Comparison of ENCODE assay signal across 8 cellular contexts in the genomic region with DNA sequence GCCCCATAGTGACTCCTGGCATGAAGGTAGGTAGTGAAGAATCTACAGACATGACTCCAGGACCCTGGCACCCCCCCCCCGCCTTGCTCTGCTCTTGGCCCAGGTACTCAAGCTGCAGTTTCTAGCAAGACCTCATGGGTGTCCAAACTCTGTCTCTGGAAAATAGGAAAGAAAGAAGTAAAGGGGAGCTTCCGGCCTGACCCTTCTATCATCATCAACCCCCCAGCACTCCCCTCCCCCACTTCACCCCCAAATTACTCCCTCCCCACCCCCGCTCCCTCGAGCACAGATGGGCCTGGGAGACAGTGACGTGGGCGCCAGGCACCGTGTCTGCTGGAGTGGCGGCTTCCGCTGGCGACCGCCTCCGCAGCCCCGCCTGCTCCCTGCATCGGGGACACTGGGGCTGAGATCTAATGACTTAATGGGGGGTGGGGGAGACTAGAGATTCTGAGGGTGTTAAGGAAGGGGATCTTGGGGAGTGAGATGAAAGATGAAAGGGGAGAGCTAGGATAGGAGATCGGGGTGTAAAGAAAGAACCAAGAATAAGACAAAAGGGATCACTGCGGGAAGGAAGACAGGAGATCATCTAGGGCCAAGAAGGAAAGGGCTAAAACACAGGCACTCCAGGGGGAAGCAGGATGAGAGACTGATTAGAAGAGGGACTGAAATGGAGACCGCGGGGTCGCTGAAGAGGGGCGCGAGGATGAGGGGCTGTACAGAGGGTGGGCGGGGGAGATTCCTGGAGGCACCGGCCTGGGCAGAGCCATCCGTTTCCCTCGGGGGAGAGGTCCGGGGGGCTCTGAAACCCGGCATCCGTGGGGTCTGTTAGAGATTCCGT. TPM values are rescaled to one million over a fixed set of nuclear protein-coding genes. Genes with fewer than 3 reads are reported as not detected.
A peak's percentile ranks its signal among the peaks of the same experiment; 100 is the strongest.
DNase-seq lines count a peak whose midpoint lies in the region; ATAC-seq, FAIRE-seq and TF ChIP-seq lines count a peak whose summit lies in the region.

No MANE protein-coding gene starts in this region.

- H3K4me3 ChIP-seq in OCI-LY3 (ENCODE audit: low read length) (peak overlapping the region; percentile 88), GM12878 (peak overlapping the region; percentile 71)

- H3K4me1 Mint-ChIP-seq in immature natural killer cell, result peaks cover 17 to 21% of the 10 kb centered on the region in 2 donors

- TF ChIP-seq POLR2A in GM12878 (IDR thresholded peaks at IDR 0.05; ENCODE audit: low read depth, low read length), result no peak

- TF ChIP-seq RAD21 in GM12878 (IDR thresholded peaks at IDR 0.05; ENCODE audit: insufficient read depth, low read depth, low read length), result no peak

- H3K27ac Mint-ChIP-seq in immature natural killer cell, result peak overlapping the region; percentile 64 to 93 (median 83)

- intact Hi-C loops in GM12878 (cut with micrococcal nuclease; ENCODE audit: unreplicated experiment), result loop anchor here (5.0 kb wide), 3 partner anchors 64 to 109 kb away; partner anchors contain the start of genes PIGO and VCP

- DNase-seq in ELR (ENCODE audit: low read depth) (peak; percentile 57), GM12878 (ENCODE audit: low read depth, low spot score) (no peak), immature natural killer cell (peak in 1 of 3 donors; percentile 35), iPS-NIHi7 (ENCODE audit: extremely low spot score) (no peak), GF-D8 (lab: John Stamatoyannopoulos, UW) (no peak), NCI-H2196 treated with DMSO at 0.1 percent for 48 hours (lab: John Stamatoyannopoulos, UW; ENCODE audit: unreplicated experiment) (no peak)
- DNase-seq in stimulated activated CD4-positive, alpha-beta T cell treated with anti-CD3 and anti-CD28 coated beads, Interleukin-12 subunit alpha, Interleukin-12 subunit beta, amount 100 ng/mL, for 4 hours, result peak; percentile 47

- peaks cover 75% of the 10 kb centered on the region for H3K4me1 ChIP-seq in OCI-LY3 (ENCODE audit: low read length)
- H3K4me1 ChIP-seq in GM12878 (ENCODE audit: control insufficient read depth, insufficient read depth, low read length), result peaks cover 48% of the 10 kb centered on the region

- no peaks in the 10 kb centered on the region for H3K9me3 ChIP-seq in OCI-LY3 (ENCODE audit: insufficient read depth, low read length)
- no peaks in the 10 kb centered on the region for H3K9me3 ChIP-seq in GM12878 (replicated peaks; ENCODE audit: control insufficient read depth, insufficient read depth, low read length)

- CTCF ChIA-PET in GM12878 (lab: Yijun Ruan, JAX), result interaction anchor here (1.0 kb wide), 4 partner anchors 18 to 89 kb away, joined by 3 to 5 read pairs (median 4); no protein-coding TSS in a partner anchor

- no TSS peak for BruUV-seq in GM12878 (replicated peaks; lab: Mats Ljungman, UMichigan)

- POLR2A ChIA-PET in GM12878 (lab: Charles Lee), result interaction anchor here (0.6 to 1.2 kb wide), 2 partner anchors 25 to 34 kb away, joined by 3 read pairs; no protein-coding TSS in a partner anchor

- no peak for FAIRE-seq in GM12878 (lab: Jason Lieb, UNC)

- H3K36me3 ChIP-seq in OCI-LY3 (replicated peaks; ENCODE audit: low read depth, low read length) (peaks cover 4% of the 10 kb centered on the region), GM12878 (ENCODE audit: control insufficient read depth in 2 of 2, insufficient read depth in 2 of 2, low read length in 1 of 2) (no peaks in the 10 kb centered on the region)

- H3K27me3 ChIP-seq in OCI-LY3 (ENCODE audit: low read depth, low read length) (no peaks in the 10 kb centered on the region), GM12878 (replicated peaks in 1 of 2; ENCODE audit: control insufficient read depth in 2 of 2, insufficient read depth in 2 of 2, low read length in 1 of 2) (no peaks in the 10 kb centered on the region)

- in situ Hi-C loops in GM12878 (cut with MboI), result no loop called here

- SMC1A ChIA-PET in GM12878 (lab: Charles Lee; ENCODE audit: uncharacterized antibody, unreplicated experiment), result interaction anchor here (0.6 kb wide), 1 partner anchor 114 kb away, joined by 4 read pairs; the partner anchor contains the start of gene STOML2

- TF ChIP-seq CTCF in OCI-LY3 (IDR thresholded peaks at IDR 0.05; ENCODE audit: low read depth, low read length) (no peak), GM12878 (IDR thresholded peaks at IDR 0.05 in 2 of 3, conservative IDR thresholded peaks at IDR 0.05 in 1 of 3; ENCODE audit: control insufficient read depth in 2 of 3, extremely low read depth in 1 of 3, insufficient read depth in 1 of 3, low read depth in 3 of 3, low read length in 3 of 3) (no peak)

- H3K27ac ChIP-seq in OCI-LY3 (ENCODE audit: low read length) (peak overlapping the region; percentile 48), GM12878 (ENCODE audit: control insufficient read depth, insufficient read depth) (peak overlapping the region; percentile 79)

- peak overlapping the region; percentile 84 for H3K9ac ChIP-seq in OCI-LY3 (ENCODE audit: low read length)
- H3K9ac ChIP-seq in GM12878 (ENCODE audit: control insufficient read depth, insufficient read depth, low read length), result peak overlapping the region; percentile 72

- peaks cover 3 to 11% (median 7%) of the 10 kb centered on the region in 3 donors for H3K27me3 Mint-ChIP-seq in immature natural killer cell (ENCODE audit: low read depth in 3 of 3)

- TF ChIP-seq EP300 in GM12878 (IDR thresholded peaks at IDR 0.05; ENCODE audit: borderline replicate concordance in 1 of 2, control insufficient read depth in 1 of 2, low read depth in 2 of 2, low read length in 2 of 2), result no peak

- H2AFZ ChIP-seq in OCI-LY3 (ENCODE audit: low read depth, low read length) (peak overlapping the region; percentile 86), GM12878 (ENCODE audit: control insufficient read depth, low read depth, low read length) (peak overlapping the region; percentile 100)

- H3K36me3 Mint-ChIP-seq in immature natural killer cell, result no peaks in the 10 kb centered on the region

- RAD21 ChIA-PET in GM12878 (lab: Charles Lee; ENCODE audit: unreplicated experiment), result interaction anchor here (0.8 to 4.7 kb wide), 2 partner anchors 14 to 63 kb away, joined by 3 to 35 read pairs; no protein-coding TSS in a partner anchor

- H4K20me1 ChIP-seq in OCI-LY3 (ENCODE audit: insufficient read depth, low read length) (peaks cover 5% of the 10 kb centered on the region; the same call in 1 of the 2 replicates), GM12878 (ENCODE audit: control insufficient read depth, insufficient read depth) (no peaks in the 10 kb centered on the region)

- no peaks in the 10 kb centered on the region for H3K9me3 Mint-ChIP-seq in immature natural killer cell

- peaks cover 16% of the 10 kb centered on the region for H3K79me2 ChIP-seq in OCI-LY3 (ENCODE audit: low read length)
- no peaks in the 10 kb centered on the region for H3K79me2 ChIP-seq in GM12878 (ENCODE audit: control insufficient read depth, insufficient read depth, low read length)

- H3K4me2 ChIP-seq in OCI-LY3 (ENCODE audit: low read length) (peak overlapping the region; percentile 93), GM12878 (ENCODE audit: control insufficient read depth, insufficient read depth) (peak overlapping the region; percentile 92)

- WGBS in GM12878 (ENCODE audit: insufficient coverage, insufficient replicate concordance, low lambda C conversion rate, missing lambda C conversion rate), result 15% methylated on average over 22 of the region's 29 CpGs

- no peak for ATAC-seq in GM12878

- peak overlapping the region; percentile 89 to 100 (median 94) for H3K4me3 Mint-ChIP-seq in immature natural killer cell

RNA-seq across cellular contexts. Expression of gene DNAJB5, which starts 1.1 kb away (rescaled TPM):
- total RNA-seq in GM12878 (2013; cell fraction: nucleolus; rRNA removed), result 2.6 and 3.2 TPM in 2 replicates
- total RNA-seq in GM12878 (2014; rRNA removed), result 8.6 and 8.8 TPM in 2 replicates
- total RNA-seq in GM12878 (2014; rRNA removed; fragmentation: Illumina TruSeq; extraction: Trizol), result 8.2 and 8.3 TPM in 2 replicates
- 9.3 and 9.9 TPM in 2 replicates for total RNA-seq in GM12878 (2021)
- polyA plus RNA-seq in GM12878 (2011; ENCODE audit: low read depth), result 3.2 TPM
- polyA plus RNA-seq in GM12878 (2011; rRNA removed), result 1.4 and 1.9 TPM in 2 replicates
- 3.7 and 4.3 TPM in 2 replicates for polyA plus RNA-seq in GM12878 (2011; cell fraction: cytosol; rRNA removed)
- polyA plus RNA-seq in GM12878 (2011; cell fraction: nucleus; rRNA removed), result 1.2 and 2.5 TPM in 2 replicates
- 4.8 and 5.2 TPM in 2 replicates for polyA plus RNA-seq in GM12878 (2012)
- 9.3 and 13.3 TPM in 2 replicates for polyA plus RNA-seq in GM12878 (2014; fragmentation: Illumina TruSeq; extraction: Trizol)
- polyA plus RNA-seq in GM12878 (2014; fragmentation: Nextera tagmentation; extraction: Ambion mirVana), result 1 to 10 TPM in 1 of 2 experiments, under 1 TPM in 1; 0.92 to 1.5 TPM
- 8.9 and 9.0 TPM in 2 replicates for polyA plus RNA-seq in GM12878 (2014; rRNA removed)
- polyA plus RNA-seq in GM12878 (2016; fragmentation: Nextera tagmentation; extraction: Ambion mirVana), result 1 to 10 TPM; 4.9 to 5.4 TPM
- polyA minus RNA-seq in GM12878 (2011; rRNA and poly(A)+ RNA removed), result 2.1 and 3.2 TPM in 2 replicates
- polyA minus RNA-seq in GM12878 (2011; cell fraction: cytosol; rRNA and poly(A)+ RNA removed), result 0.53 and 0.94 TPM in 2 replicates
- 0.85 and 0.86 TPM in 2 replicates for polyA minus RNA-seq in GM12878 (2011; cell fraction: nucleus; rRNA and poly(A)+ RNA removed)
- 1 to 10 TPM; 1.0 to 1.7 (median 1.4) TPM for polyA plus RNA-seq in immature natural killer cell

RNA-seq across cellular contexts. Expression of gene PHF24, which starts 30.4 kb away (rescaled TPM):
- not detected in 2 replicates for total RNA-seq in GM12878 (2013; cell fraction: nucleolus; rRNA removed)
- not detected in 2 replicates for total RNA-seq in GM12878 (2014; rRNA removed)
- not detected in 2 replicates for total RNA-seq in GM12878 (2014; rRNA removed; fragmentation: Illumina TruSeq; extraction: Trizol)
- total RNA-seq in GM12878 (2021), result not detected in 2 replicates
- not detected for polyA plus RNA-seq in GM12878 (2011; ENCODE audit: low read depth)
- polyA plus RNA-seq in GM12878 (2011; rRNA removed), result 0.04 TPM in 1 of 2 replicates, not detected in the other
- polyA plus RNA-seq in GM12878 (2011; cell fraction: cytosol; rRNA removed), result not detected in 2 replicates
- polyA plus RNA-seq in GM12878 (2011; cell fraction: nucleus; rRNA removed), result not detected in 2 replicates
- not detected in 2 replicates for polyA plus RNA-seq in GM12878 (2012)
- polyA plus RNA-seq in GM12878 (2014; fragmentation: Illumina TruSeq; extraction: Trizol), result not detected in 2 replicates
- polyA plus RNA-seq in GM12878 (2014; fragmentation: Nextera tagmentation; extraction: Ambion mirVana), result under 1 TPM in 1 of 2 experiments, not detected in 1; 0.02 TPM
- 0.04 TPM in 1 of 2 replicates, not detected in the other for polyA plus RNA-seq in GM12878 (2014; rRNA removed)
- polyA plus RNA-seq in GM12878 (2016; fragmentation: Nextera tagmentation; extraction: Ambion mirVana), result not detected
- not detected in 2 replicates for polyA minus RNA-seq in GM12878 (2011; rRNA and poly(A)+ RNA removed)
- polyA minus RNA-seq in GM12878 (2011; cell fraction: cytosol; rRNA and poly(A)+ RNA removed), result not detected in 2 replicates
- not detected in 2 replicates for polyA minus RNA-seq in GM12878 (2011; cell fraction: nucleus; rRNA and poly(A)+ RNA removed)
- not detected for polyA plus RNA-seq in immature natural killer cell

Comparison
In these comparisons a context has a peak if more than half of its experiments do, and no peak if none do; other contexts are left out.
1. DNase-seq: peak in ELR (single experiment) and stimulated activated CD4-positive, alpha-beta T cell treated with anti-CD3 and anti-CD28 coated beads, Interleukin-12 subunit alpha, Interleukin-12 subunit beta, amount 100 ng/mL, for 4 hours (single experiment); none in GM12878 (single experiment), iPS-NIHi7 (single experiment), GF-D8 (single experiment) and NCI-H2196 treated with DMSO at 0.1 percent for 48 hours (single experiment).